In genomic region chr10:43825421-43825820, GRCh38 we compare ENCODE assay signal across 26 cellular contexts.
DNase-seq lines count a peak whose midpoint lies in the region; ATAC-seq and TF ChIP-seq lines count a peak whose summit lies in the region.
"Had no signal": no experiment of that assay in that cellular context is flagged by ENCODE, and none has a peak within 500 bp of the region (broad histone marks: within the 10 kb centered on the region; RNA-seq: fewer than 3 reads in every experiment).

No MANE protein-coding gene starts in this region.

- TF ChIP-seq CTCF in coronary artery (IDR thresholded peaks at IDR 0.05) (no peak), ovary (IDR thresholded peaks at IDR 0.05) (no peak), thyroid gland (IDR thresholded peaks at IDR 0.05) (no peak), GM10266 (IDR thresholded peaks at IDR 0.05; ENCODE audit: control insufficient read depth, insufficient read depth, low read depth, missing control alignments) (no peak)

- intact Hi-C loops in left cardiac atrium (cut with DNase I) (no loop called here), ovary (cut with DNase I) (no loop called here), thyroid gland (cut with DNase I) (no loop called here)

- H3K27ac ChIP-seq in coronary artery (peak overlapping the region; percentile 86 to 87), ovary (peak overlapping the region; percentile 57 to 78), thyroid gland (peak overlapping the region; percentile 43 to 62 (median 44))
- H3K27ac ChIP-seq: foreskin keratinocyte, HL-60, neural progenitor cell had no signal

- H3K36me3 ChIP-seq in ovary (no peaks in the 10 kb centered on the region), thyroid gland (no peaks in the 10 kb centered on the region)
- H3K36me3 ChIP-seq: adrenal gland, MG63, neural progenitor cell had no signal

- no peak for TF ChIP-seq EP300 in ovary (IDR thresholded peaks at IDR 0.05)

- H3K4me3 ChIP-seq in coronary artery, result no peak overlapping the region
- no peak overlapping the region for H3K4me3 ChIP-seq in ovary
- H3K4me3 ChIP-seq in thyroid gland (replicated peaks in 1 of 3), result no peak overlapping the region
- H3K4me3 ChIP-seq: adrenal gland, MG63, neural progenitor cell had no signal

- no peaks in the 10 kb centered on the region for H3K36me3 Mint-ChIP-seq in activated T-cell treated with anti-CD3 and anti-CD28 coated beads, Interleukin-2, amount 50 U/mL, for 4 hours (ENCODE audit: insufficient read depth)
- H3K36me3 Mint-ChIP-seq: CD4-positive, alpha-beta memory T cell; IgD-negative memory B cell; neural progenitor cell had no signal

- H3K27me3 ChIP-seq in ovary, result no peaks in the 10 kb centered on the region
- H3K27me3 ChIP-seq in thyroid gland, result no peaks in the 10 kb centered on the region
- H3K27me3 ChIP-seq: adrenal gland, foreskin keratinocyte, MG63, neural progenitor cell had no signal

- DNase-seq in coronary artery (ENCODE audit: low spot score) (no peak), left cardiac atrium (no peak), ovary (no peak), thyroid gland (no peak), GM10266 (ENCODE audit: extremely low spot score) (no peak), NCI-H2107 treated with DMSO at 0.1 percent for 48 hours (lab: John Stamatoyannopoulos, UW; ENCODE audit: unreplicated experiment) (no peak)
- DNase-seq in activated T-cell treated with anti-CD3 and anti-CD28 coated beads, Interleukin-2, amount 50 U/mL, for 4 hours, result no peak
- DNase-seq: activated CD4-positive, alpha-beta T cell treated with anti-CD3 and anti-CD28 coated beads, Interleukin-2, amount 10 ng/mL, durations not matched to agents 7 days and 5 days; activated CD8-positive, alpha-beta memory T cell treated with anti-CD3 and anti-CD28 coated beads, Interleukin-2, amount 50 U/mL, for 4 hours; activated effector memory CD4-positive, alpha-beta T cell treated with Interleukin-2 at 50 U/mL for 16 hours; CD4-positive, alpha-beta memory T cell; DMS53; foreskin keratinocyte; GF-D8; kidney glomerular epithelial cell; midbrain; NCI-H1436 treated with DMSO at 0.1 percent for 48 hours; NCI-H2171; stimulated activated CD4-positive, alpha-beta T cell treated with anti-CD3 and anti-CD28 coated beads, Interleukin-15, amount 100 ng/mL, for 24 hours had no signal

- TF ChIP-seq POLR2A in ovary (IDR thresholded peaks at IDR 0.05) (no peak), thyroid gland (IDR thresholded peaks at IDR 0.05) (no peak)

- peaks cover 19% of the 10 kb centered on the region for H3K4me1 Mint-ChIP-seq in activated T-cell treated with anti-CD3 and anti-CD28 coated beads, Interleukin-2, amount 50 U/mL, for 4 hours (ENCODE audit: low read depth)
- H3K4me1 Mint-ChIP-seq: IgD-negative memory B cell had no signal

- H3K4me1 ChIP-seq in ovary (ENCODE audit: insufficient read depth), result peaks cover 11% of the 10 kb centered on the region
- H3K4me1 ChIP-seq in thyroid gland, result peaks cover 11 to 13% of the 10 kb centered on the region in 2 donors
- H3K4me1 ChIP-seq: foreskin keratinocyte had no signal

- no peaks in the 10 kb centered on the region for H3K27me3 Mint-ChIP-seq in activated T-cell treated with anti-CD3 and anti-CD28 coated beads, Interleukin-2, amount 50 U/mL, for 4 hours (ENCODE audit: low read depth)
- H3K27me3 Mint-ChIP-seq: CD4-positive, alpha-beta memory T cell; dendritic cell treated with granulocyte-macrophage colony-stimulating factor and Interleukin-4, amounts not matched to agents 40 ng/mL and 50 ng/mL, for 4 days had no signal

- ATAC-seq in left cardiac atrium (peak; percentile 23 to 40), GM21390 (IDR thresholded peaks at IDR 0.05; ENCODE audit: unreplicated experiment) (no peak)
- ATAC-seq in activated T-cell treated with anti-CD3 and anti-CD28 coated beads, Interleukin-2, amount 50 U/mL, for 4 hours, result no peak
- ATAC-seq: foreskin keratinocyte had no signal

- H3K9me3 Mint-ChIP-seq in activated T-cell treated with anti-CD3 and anti-CD28 coated beads, Interleukin-2, amount 50 U/mL, for 4 hours, result no peaks in the 10 kb centered on the region
- H3K9me3 Mint-ChIP-seq: dendritic cell treated with granulocyte-macrophage colony-stimulating factor and Interleukin-4, amounts not matched to agents 40 ng/mL and 50 ng/mL, for 4 days; neural progenitor cell had no signal

- H3K4me3 Mint-ChIP-seq in activated T-cell treated with anti-CD3 and anti-CD28 coated beads, Interleukin-2, amount 50 U/mL, for 4 hours, result no peak overlapping the region
- H3K4me3 Mint-ChIP-seq: activated CD4-positive, alpha-beta T cell treated with anti-CD3 and anti-CD28 coated beads, Interleukin-2, amount 10 ng/mL, durations not matched to agents 7 days and 5 days; CD4-positive, alpha-beta memory T cell; dendritic cell treated with granulocyte-macrophage colony-stimulating factor and Interleukin-4, amounts not matched to agents 40 ng/mL and 50 ng/mL, for 4 days; IgD-negative memory B cell; neural progenitor cell had no signal

- 96 to 97% (median 97%) methylated on average over 20 of the region's 20 CpGs for WGBS in ovary, 3 donors
- WGBS in thyroid gland, 2 donors, result 96 to 97% methylated on average over 20 of the region's 20 CpGs

- H3K9me3 ChIP-seq in ovary, result no peaks in the 10 kb centered on the region
- H3K9me3 ChIP-seq in thyroid gland, result no peaks in the 10 kb centered on the region
- H3K9me3 ChIP-seq: adrenal gland had no signal

Comparison
In these comparisons a context has a peak if more than half of its experiments do, and no peak if none do; other contexts are left out.
1. ATAC-seq: peak in left cardiac atrium (2 of 2); none in activated T-cell treated with anti-CD3 and anti-CD28 coated beads, Interleukin-2, amount 50 U/mL, for 4 hours (0 of 2) and GM21390 (single experiment).
2. Peak in every context shown above with its lines, with median percentiles within 50 percentile points of each other: H3K27ac ChIP-seq.